Comparison of ENCODE assay signal across 9 cellular contexts in genomic region chr12:8692573-8692972, GRCh38. TPM values are rescaled to one million over a fixed set of nuclear protein-coding genes. Genes with fewer than 3 reads are reported as not detected.
DNase-seq lines count a peak whose midpoint lies in the region; ATAC-seq lines count a peak whose summit lies in the region.
"Had no signal": no experiment of that assay in that cellular context is flagged by ENCODE, and none has a peak within 500 bp of the region (broad histone marks: within the 10 kb centered on the region; RNA-seq: fewer than 3 reads in every experiment).

No MANE protein-coding gene starts in this region.

- H2BK120ac ChIP-seq in neuronal stem cell (ENCODE audit: low read depth, low read length): no peak overlapping the region

- no peak overlapping the region for H2BK12ac ChIP-seq in neuronal stem cell (ENCODE audit: low read length)

- in situ Hi-C loops in GM23248 (cut with MboI): loop anchor here (25.0 kb wide), 1 partner anchor 345 kb away; no protein-coding TSS in a partner anchor

- no peak overlapping the region for H4K8ac ChIP-seq in neuronal stem cell (ENCODE audit: low read depth, low read length)

- peaks cover 11% of the 10 kb centered on the region for H3K27me3 Mint-ChIP-seq in activated T-cell treated with anti-CD3 and anti-CD28 coated beads, Interleukin-2, amount 50 U/mL, for 72 hours (ENCODE audit: low read depth)

- no peaks in the 10 kb centered on the region for H3K9me3 Mint-ChIP-seq in activated T-cell treated with anti-CD3 and anti-CD28 coated beads, Interleukin-2, amount 50 U/mL, for 72 hours
- H3K9me3 Mint-ChIP-seq: dendritic cell treated with granulocyte-macrophage colony-stimulating factor and Interleukin-4, amounts not matched to agents 40 ng/mL and 50 ng/mL, for 4 days had no signal

- H3K27me3 ChIP-seq in GM23248 (replicated peaks; ENCODE audit: insufficient read depth) (no peaks in the 10 kb centered on the region), neuronal stem cell (ENCODE audit: control insufficient read depth in 3 of 3, insufficient read depth in 3 of 3, low read depth in 1 of 3, low read length in 3 of 3) (no peaks in the 10 kb centered on the region)

- no peaks in the 10 kb centered on the region for H3K9me2 ChIP-seq in GM23248 (ENCODE audit: insufficient read depth)

- no peaks in the 10 kb centered on the region for H3K79me2 ChIP-seq in GM23248 (ENCODE audit: insufficient read depth)

- H4K20me1 ChIP-seq in GM23248 (ENCODE audit: insufficient read depth): no peaks in the 10 kb centered on the region

- H3K23ac ChIP-seq in neuronal stem cell (ENCODE audit: low read depth, low read length, poor library complexity): no peak overlapping the region

- H2AFZ ChIP-seq in GM23248: peak overlapping the region; percentile 9; the same call in 1 of the 2 replicates
- H2AFZ ChIP-seq in neuronal stem cell (ENCODE audit: low read length): peak overlapping the region; percentile 62

- H3K4me3 Mint-ChIP-seq in activated T-cell treated with anti-CD3 and anti-CD28 coated beads, Interleukin-2, amount 50 U/mL, for 72 hours: no peak overlapping the region
- H3K4me3 Mint-ChIP-seq: dendritic cell treated with granulocyte-macrophage colony-stimulating factor and Interleukin-4, amounts not matched to agents 40 ng/mL and 50 ng/mL, for 4 days had no signal

- 53 to 57% methylated on average over 5 of the region's 5 CpGs for WGBS in GM23248 (ENCODE audit: low coverage in 1 of 2, low lambda C conversion rate in 2 of 2, missing lambda C conversion rate in 2 of 2), 2 experiments
- WGBS in neuronal stem cell (ENCODE audit: extremely low coverage in 2 of 2, insufficient read length in 2 of 2, insufficient replicate concordance in 1 of 2), 2 donors: no CpG with 5 or more reads among the region's 5 CpGs

- H3K4me1 Mint-ChIP-seq in activated T-cell treated with anti-CD3 and anti-CD28 coated beads, Interleukin-2, amount 50 U/mL, for 72 hours (ENCODE audit: low read depth): peaks cover 9% of the 10 kb centered on the region

- H3K27ac ChIP-seq in GM23248 (no peak overlapping the region), neuronal stem cell (replicated peaks; ENCODE audit: low read length) (peak overlapping the region; percentile 23)

- H3K14ac ChIP-seq in neuronal stem cell (ENCODE audit: low read length): no peak overlapping the region

- H3K4me1 ChIP-seq in GM23248 (ENCODE audit: insufficient read depth) (peaks cover 11% of the 10 kb centered on the region), neuronal stem cell (ENCODE audit: control insufficient read depth in 2 of 2, insufficient read depth in 1 of 2, low read depth in 1 of 2, low read length in 2 of 2) (peaks cover 8 to 17% of the 10 kb centered on the region in 2 donors)

- H3K4me3 ChIP-seq in GM23248: no peak overlapping the region
- peak overlapping the region in 1 of 2 donors; percentile 3 for H3K4me3 ChIP-seq in neuronal stem cell (ENCODE audit: low read length in 2 of 2)

- no peak overlapping the region for H3K4me2 ChIP-seq in GM23248 (ENCODE audit: unreplicated experiment)
- H3K4me2 ChIP-seq in neuronal stem cell (ENCODE audit: insufficient read depth, low read length, poor library complexity, severe bottlenecking): no peak overlapping the region

- H3K9ac ChIP-seq in GM23248 (no peak overlapping the region), neuronal stem cell (ENCODE audit: low read depth, low read length, poor library complexity) (no peak overlapping the region)

- no peak overlapping the region for H3K4ac ChIP-seq in neuronal stem cell (ENCODE audit: low read length)

- H2AK5ac ChIP-seq in neuronal stem cell (ENCODE audit: low read depth, low read length): no peak overlapping the region

- no peak for ATAC-seq in activated T-cell treated with anti-CD3 and anti-CD28 coated beads, Interleukin-2, amount 50 U/mL, for 72 hours (replicated peaks in 1 of 2)
- ATAC-seq in GM18517 (IDR thresholded peaks at IDR 0.05; ENCODE audit: unreplicated experiment): no peak

- no peak overlapping the region for H3K27ac Mint-ChIP-seq in activated T-cell treated with anti-CD3 and anti-CD28 coated beads, Interleukin-2, amount 50 U/mL, for 72 hours
- H3K27ac Mint-ChIP-seq: dendritic cell treated with granulocyte-macrophage colony-stimulating factor and Interleukin-4, amounts not matched to agents 40 ng/mL and 50 ng/mL, for 4 days had no signal

- DNase-seq in GM23248 (no peak), NCI-H774 (lab: John Stamatoyannopoulos, UW) (peak; percentile 75), fibroblast of gingiva (ENCODE audit: low read depth) (peak; percentile 11), neuronal stem cell (ENCODE audit: low spot score) (peak; percentile 55), T-helper 1 cell (no peak)
- DNase-seq in activated T-cell treated with anti-CD3 and anti-CD28 coated beads, Interleukin-2, amount 50 U/mL, for 72 hours: no peak
- DNase-seq in stimulated activated naive CD4-positive, alpha-beta T cell treated with Interleukin-2 at 50 U/mL for 16 hours (lab: John Stamatoyannopoulos, UW): no peak

- peaks cover 14% of the 10 kb centered on the region; the same call in 1 of the 2 replicates for H3F3A ChIP-seq in GM23248 (ENCODE audit: insufficient read depth)

- H2BK15ac ChIP-seq in neuronal stem cell (ENCODE audit: low read length): no peak overlapping the region

- no peaks in the 10 kb centered on the region for H3K9me3 ChIP-seq in GM23248 (ENCODE audit: low read depth)
- no peaks in the 10 kb centered on the region for H3K9me3 ChIP-seq in neuronal stem cell (replicated peaks in 1 of 2; ENCODE audit: control insufficient read depth in 2 of 2, insufficient read depth in 1 of 2, low read depth in 1 of 2, low read length in 2 of 2)

- H4K91ac ChIP-seq in neuronal stem cell (ENCODE audit: low read depth, low read length, poor library complexity): no peak overlapping the region

- H3K18ac ChIP-seq in neuronal stem cell (ENCODE audit: low read length): no peak overlapping the region

- H3K36me3 Mint-ChIP-seq in activated T-cell treated with anti-CD3 and anti-CD28 coated beads, Interleukin-2, amount 50 U/mL, for 72 hours (ENCODE audit: insufficient read depth in 2 of 2): no peaks in the 10 kb centered on the region

- no peaks in the 10 kb centered on the region for H3K36me3 ChIP-seq in GM23248 (ENCODE audit: low read depth)
- no peaks in the 10 kb centered on the region for H3K36me3 ChIP-seq in neuronal stem cell (replicated peaks in 1 of 2; ENCODE audit: control insufficient read depth in 2 of 2, insufficient read depth in 2 of 2, low read length in 2 of 2)

- no peaks in the 10 kb centered on the region for H3K79me1 ChIP-seq in neuronal stem cell (ENCODE audit: low read depth, low read length)

- no peak overlapping the region for H2BK5ac ChIP-seq in neuronal stem cell (ENCODE audit: low read length)

RNA-seq across cellular contexts. Expression of gene RIMKLB, which starts 5.2 kb away (rescaled TPM):
- total RNA-seq in GM23248 (2014; rRNA removed; shearing (Covaris generic)): 21.9 and 23.2 TPM in 2 replicates
- polyA plus RNA-seq in GM23248 (2016; fragmentation: Nextera tagmentation; extraction: Ambion mirVana): 14.6 and 19.4 TPM in 2 replicates
- 53.6 TPM for polyA plus RNA-seq in neuronal stem cell (2013, experiment 1 of 2)
- polyA plus RNA-seq in neuronal stem cell (2013, experiment 2 of 2): 54.5 TPM
- 1 to 10 TPM; 2.5 to 3.1 TPM for total RNA-seq in activated T-cell treated with anti-CD3 and anti-CD28 coated beads, Interleukin-2, amount 50 U/mL, for 72 hours

RNA-seq across cellular contexts. Expression of gene MFAP5, which starts 29.9 kb away (rescaled TPM):
- 344 and 390 TPM in 2 replicates for total RNA-seq in GM23248 (2014; rRNA removed; shearing (Covaris generic))
- polyA plus RNA-seq in GM23248 (2016; fragmentation: Nextera tagmentation; extraction: Ambion mirVana): 678 and 679 TPM in 2 replicates
- polyA plus RNA-seq in neuronal stem cell (2013, experiment 1 of 2): 0.75 TPM
- polyA plus RNA-seq in neuronal stem cell (2013, experiment 2 of 2): 0.91 TPM
- not detected for total RNA-seq in activated T-cell treated with anti-CD3 and anti-CD28 coated beads, Interleukin-2, amount 50 U/mL, for 72 hours

Comparison
In these comparisons a context has a peak if more than half of its experiments do, and no peak if none do; other contexts are left out.
1. DNase-seq: peak in NCI-H774 (single experiment), fibroblast of gingiva (single experiment) and neuronal stem cell (single experiment); none in GM23248 (single experiment), activated T-cell treated with anti-CD3 and anti-CD28 coated beads, Interleukin-2, amount 50 U/mL, for 72 hours (0 of 2), T-helper 1 cell (0 of 5) and stimulated activated naive CD4-positive, alpha-beta T cell treated with Interleukin-2 at 50 U/mL for 16 hours (single experiment).
2. RNA of gene MFAP5, which starts 29.9 kb away (total RNA-seq): 344 to 390 TPM in GM23248; not detected in activated T-cell treated with anti-CD3 and anti-CD28 coated beads, Interleukin-2, amount 50 U/mL, for 72 hours; every median in the first group is over 100 times any median in the second.